Comparison of ENCODE assay signal across 1 cellular context in the genomic region with DNA sequence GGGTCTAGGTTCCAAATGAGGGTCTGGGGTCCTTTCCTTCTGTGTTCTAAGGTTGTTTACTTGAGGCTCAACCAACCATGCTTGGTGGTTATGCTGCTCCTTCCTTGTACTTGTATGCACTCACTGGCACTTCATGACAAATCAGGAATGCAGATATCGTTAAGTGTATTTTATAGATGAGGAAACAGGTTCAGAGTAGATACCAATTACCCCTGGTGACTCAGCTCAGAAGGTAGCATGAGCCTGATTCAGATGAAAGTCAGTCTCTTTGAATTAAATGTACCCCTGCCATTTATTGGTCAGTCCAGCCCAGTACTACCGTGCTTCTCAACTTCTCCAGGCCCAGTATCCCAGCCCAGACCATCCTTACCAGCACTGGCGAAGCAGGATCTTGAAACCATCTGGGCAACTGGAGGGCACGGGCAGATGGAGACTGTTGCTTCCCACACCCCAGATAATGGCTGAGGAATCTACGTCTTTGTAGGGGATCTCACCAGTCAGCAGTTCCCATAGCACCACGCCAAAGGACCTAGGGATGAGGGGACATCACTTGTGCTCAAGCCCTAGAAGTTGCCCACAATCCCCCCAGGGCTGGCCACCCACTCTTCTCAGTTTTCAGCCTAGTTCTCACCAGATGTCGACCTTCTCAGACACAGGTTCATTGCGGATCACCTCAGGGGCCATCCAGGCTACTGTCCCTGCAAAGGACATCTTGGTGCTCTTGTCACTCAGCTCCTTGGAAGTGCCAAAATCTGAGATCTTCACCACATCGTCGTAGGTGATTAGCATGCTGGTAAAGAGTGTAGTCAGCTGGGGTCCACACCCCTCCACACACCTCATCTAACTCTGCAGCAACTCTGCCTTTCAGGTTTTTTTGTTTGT.
A peak's percentile ranks its signal among the peaks of the same experiment; 100 is the strongest.
TF ChIP-seq lines count a peak whose summit lies in the region.

No MANE protein-coding gene starts in this region.

TF ChIP-seq in A549, 52 proteins besides CTCF, POLR2A, EP300 and RAD21:
- TF ChIP-seq CEBPB (IDR thresholded peaks at IDR 0.05) (no peak), TP53 (CRISPR knock-in tag; IDR thresholded peaks at IDR 0.05) (0 out of 2 replicates have a peak, but pooled peaks have one; percentile 55), POLR2AphosphoS2 (conservative IDR thresholded peaks at IDR 0.05; ENCODE audit: low read length) (peak; percentile 94)
